Comparison of ENCODE assay signal across 1 cellular context in genomic region chr2:68727698-68728375, GRCh38.
TF ChIP-seq lines count a peak whose summit lies in the region.

No MANE protein-coding gene starts in this region.

TF ChIP-seq in WTC11, 78 proteins besides CTCF, POLR2A, EP300 and RAD21 (continued from another document):
- TF ChIP-seq, protein P1, sequence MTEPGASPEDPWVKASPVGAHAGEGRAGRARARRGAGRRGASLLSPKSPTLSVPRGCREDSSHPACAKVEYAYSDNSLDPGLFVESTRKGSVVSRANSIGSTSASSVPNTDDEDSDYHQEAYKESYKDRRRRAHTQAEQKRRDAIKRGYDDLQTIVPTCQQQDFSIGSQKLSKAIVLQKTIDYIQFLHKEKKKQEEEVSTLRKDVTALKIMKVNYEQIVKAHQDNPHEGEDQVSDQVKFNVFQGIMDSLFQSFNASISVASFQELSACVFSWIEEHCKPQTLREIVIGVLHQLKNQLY (CRISPR knock-in tag; IDR thresholded peaks at IDR 0.05) = no peak
